In the genomic region with DNA sequence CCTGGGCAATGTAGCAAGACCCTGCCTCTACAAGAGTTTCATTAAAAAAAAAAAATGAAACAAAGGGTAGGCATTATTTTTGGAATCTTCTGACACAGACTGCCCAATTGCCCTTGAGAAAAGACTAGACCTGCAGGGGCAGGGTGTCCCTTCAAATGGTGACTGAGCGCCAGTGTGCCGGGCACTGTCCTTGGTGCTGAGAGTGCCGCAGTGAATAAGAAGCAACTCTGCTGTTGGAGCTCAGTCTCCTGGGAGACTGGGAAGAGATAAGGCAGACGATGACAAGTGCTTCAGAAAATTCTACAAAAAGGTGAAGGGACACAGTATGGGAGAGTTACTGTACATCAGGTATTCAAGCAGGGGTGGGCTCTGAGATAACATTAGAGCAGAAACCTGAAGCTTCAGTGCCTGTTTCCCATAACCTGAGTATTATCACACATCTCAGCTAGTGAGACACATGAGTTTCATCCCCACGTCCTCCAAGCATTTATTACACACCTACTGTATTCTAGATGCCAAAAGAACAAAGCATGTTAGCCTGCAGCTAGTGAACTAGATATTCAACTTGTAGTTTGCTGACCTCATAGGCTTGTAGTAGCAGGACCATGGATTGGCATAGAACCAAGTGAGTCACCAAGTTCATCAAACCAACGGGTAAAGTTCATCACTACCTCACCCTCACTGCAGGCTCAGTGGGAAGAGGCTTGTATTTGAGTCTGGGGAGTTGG, we compare ENCODE assay signal across 9 cellular contexts. TPM values are rescaled to one million over a fixed set of nuclear protein-coding genes. Genes with fewer than 3 reads are reported as not detected.
DNase-seq lines count a peak whose midpoint lies in the region; ATAC-seq and TF ChIP-seq lines count a peak whose summit lies in the region.
"Had no signal": no experiment of that assay in that cellular context is flagged by ENCODE, and none has a peak within 500 bp of the region (broad histone marks: within the 10 kb centered on the region; RNA-seq: fewer than 3 reads in every experiment).

No MANE protein-coding gene starts in this region.

- H3K4me1 ChIP-seq in PC-3 (ENCODE audit: insufficient read depth, low read length) = no peaks in the 10 kb centered on the region
- no peaks in the 10 kb centered on the region for H3K4me1 ChIP-seq in endodermal cell (ENCODE audit: control insufficient read depth, insufficient read depth, low read length)

- intact Hi-C loops in activated CD4-positive, alpha-beta T cell treated with anti-CD3 and anti-CD28 coated beads, Interleukin-2, amount 10 ng/mL, durations not matched to agents 24 days and 14 days (cut with micrococcal nuclease) = no loop called here
- intact Hi-C loops in PC-3 (cut with micrococcal nuclease) = no loop called here

- H3K4me3 Mint-ChIP-seq in activated CD4-positive, alpha-beta T cell treated with anti-CD3 and anti-CD28 coated beads, Interleukin-2, amount 10 ng/mL, durations not matched to agents 24 days and 14 days = no peak overlapping the region
- H3K4me3 Mint-ChIP-seq in endodermal cell = no peak overlapping the region
- H3K4me3 Mint-ChIP-seq: B cell had no signal

- 22 to 31% methylated on average over 5 to 6 of the region's 6 CpGs for WGBS in endodermal cell (ENCODE audit: insufficient coverage in 1 of 2, insufficient read length in 1 of 2), 2 experiments

- no peaks in the 10 kb centered on the region for H3K4me1 Mint-ChIP-seq in activated CD4-positive, alpha-beta T cell treated with anti-CD3 and anti-CD28 coated beads, Interleukin-2, amount 10 ng/mL, durations not matched to agents 24 days and 14 days
- no peaks in the 10 kb centered on the region for H3K4me1 Mint-ChIP-seq in endodermal cell
- H3K4me1 Mint-ChIP-seq: B cell had no signal

- H3K4me2 ChIP-seq in PC-3 (ENCODE audit: low read length) = no peak overlapping the region

- H3K36me3 Mint-ChIP-seq in activated CD4-positive, alpha-beta T cell treated with anti-CD3 and anti-CD28 coated beads, Interleukin-2, amount 10 ng/mL, durations not matched to agents 24 days and 14 days (ENCODE audit: low read depth) = no peaks in the 10 kb centered on the region
- H3K36me3 Mint-ChIP-seq in endodermal cell (ENCODE audit: low read depth) = no peaks in the 10 kb centered on the region

- H3K9me3 ChIP-seq in PC-3 (ENCODE audit: low read length) (no peaks in the 10 kb centered on the region), endodermal cell (ENCODE audit: control insufficient read depth, low read length) (no peaks in the 10 kb centered on the region)

- H3F3A ChIP-seq in PC-3 (ENCODE audit: low read length, unreplicated experiment) = no peaks in the 10 kb centered on the region

- H3K79me2 ChIP-seq in PC-3 (ENCODE audit: low read length) = no peaks in the 10 kb centered on the region

- POLR2A ChIA-PET in PC-3 (lab: Charles Lee; ENCODE audit: unreplicated experiment) = no interaction called here

- ATAC-seq in PC-3 = peak; percentile 67
- ATAC-seq in GM21526 (IDR thresholded peaks at IDR 0.05; ENCODE audit: low FRiP score, unreplicated experiment) = no peak

- CTCF ChIA-PET in PC-3 (lab: Charles Lee) = no interaction called here

- H3K4me3 ChIP-seq in PC-3 (ENCODE audit: low read length) (no peak overlapping the region), endodermal cell (ENCODE audit: low read length) (no peak overlapping the region)

- peak; percentile 75 for DNase-seq in activated CD4-positive, alpha-beta T cell treated with anti-CD3 and anti-CD28 coated beads, Interleukin-2, amount 10 ng/mL, durations not matched to agents 24 days and 14 days
- DNase-seq in activated CD4-positive, alpha-beta T cell treated with anti-CD3 and anti-CD28 coated beads for 4 hours = no peak
- DNase-seq in PC-3 = peak; percentile 62
- DNase-seq in endodermal cell = peak; percentile 94
- peak; percentile 86 for DNase-seq in renal cortical epithelial cell (ENCODE audit: low read depth)
- no peak for DNase-seq in activated CD8-positive, alpha-beta memory T cell treated with anti-CD3 and anti-CD28 coated beads, Interleukin-2, amount 50 U/mL, for 4 hours
- DNase-seq in NCI-H748 (lab: John Stamatoyannopoulos, UW; ENCODE audit: unreplicated experiment) = no peak

- H4K20me1 ChIP-seq in PC-3 (ENCODE audit: low read length) = no peaks in the 10 kb centered on the region

- no peaks in the 10 kb centered on the region for H3K27me3 ChIP-seq in PC-3 (ENCODE audit: low read length)
- peaks cover 15% of the 10 kb centered on the region for H3K27me3 ChIP-seq in endodermal cell (ENCODE audit: control insufficient read depth, insufficient read depth, low read length, poor library complexity, severe bottlenecking)

- H3K27me3 Mint-ChIP-seq in activated CD4-positive, alpha-beta T cell treated with anti-CD3 and anti-CD28 coated beads, Interleukin-2, amount 10 ng/mL, durations not matched to agents 24 days and 14 days = peaks cover 9% of the 10 kb centered on the region
- peaks cover 18% of the 10 kb centered on the region for H3K27me3 Mint-ChIP-seq in endodermal cell (ENCODE audit: insufficient read depth)

- no peak for TF ChIP-seq CTCF in PC-3 (conservative IDR thresholded peaks at IDR 0.05; ENCODE audit: low read depth, low read length)
- TF ChIP-seq CTCF in endodermal cell (conservative IDR thresholded peaks at IDR 0.05) = peak; percentile 41

- H3K36me3 ChIP-seq in PC-3 (ENCODE audit: low read depth, low read length) (no peaks in the 10 kb centered on the region), endodermal cell (ENCODE audit: control insufficient read depth, insufficient read depth, low read length) (no peaks in the 10 kb centered on the region)

- BruUV-seq in PC-3 (replicated peaks; lab: Mats Ljungman, UMichigan) = no TSS peak

- no peak overlapping the region for H3K27ac Mint-ChIP-seq in activated CD4-positive, alpha-beta T cell treated with anti-CD3 and anti-CD28 coated beads, Interleukin-2, amount 10 ng/mL, durations not matched to agents 24 days and 14 days
- H3K27ac Mint-ChIP-seq in endodermal cell = no peak overlapping the region
- H3K27ac Mint-ChIP-seq: B cell had no signal

- no peak overlapping the region for H3K27ac ChIP-seq in PC-3 (ENCODE audit: low read length)
- no peak overlapping the region for H3K27ac ChIP-seq in endodermal cell (ENCODE audit: low read depth, low read length)

- no peak overlapping the region for H3K9ac ChIP-seq in PC-3 (ENCODE audit: low read length)
- H3K9ac ChIP-seq in endodermal cell (ENCODE audit: extremely low read depth, low read length, poor library complexity, severe bottlenecking) = no peak overlapping the region

- H3K9me2 ChIP-seq in PC-3 (replicated peaks; ENCODE audit: low read length) = no peaks in the 10 kb centered on the region

- H3K9me3 Mint-ChIP-seq in activated CD4-positive, alpha-beta T cell treated with anti-CD3 and anti-CD28 coated beads, Interleukin-2, amount 10 ng/mL, durations not matched to agents 24 days and 14 days = no peaks in the 10 kb centered on the region
- H3K9me3 Mint-ChIP-seq in endodermal cell = no peaks in the 10 kb centered on the region

- H2AFZ ChIP-seq in PC-3 (ENCODE audit: low read length) = no peak overlapping the region

RNA-seq across cellular contexts. Expression of a gene that starts 18.4 kb away (rescaled TPM):
- 1,147 and 1,194 TPM in 2 replicates for total RNA-seq in activated CD4-positive, alpha-beta T cell treated with anti-CD3 and anti-CD28 coated beads, Interleukin-2, amount 10 ng/mL, durations not matched to agents 24 days and 14 days
- total RNA-seq in PC-3 (2014; rRNA removed) (1,031 and 1,441 TPM in 2 replicates), endodermal cell (1,000 to 10,000 TPM; 1,338 to 1,473 TPM), renal cortical epithelial cell (806 and 852 TPM in 2 replicates)
- 1,683 TPM for polyA plus RNA-seq in endodermal cell (2013, experiment 1 of 2)
- 1,573 TPM for polyA plus RNA-seq in endodermal cell (2013, experiment 2 of 2)

Comparison
In these comparisons a context has a peak if more than half of its experiments do, and no peak if none do; other contexts are left out.
1. DNase-seq: peak in activated CD4-positive, alpha-beta T cell treated with anti-CD3 and anti-CD28 coated beads, Interleukin-2, amount 10 ng/mL, durations not matched to agents 24 days and 14 days (single experiment), PC-3 (single experiment), endodermal cell (single experiment) and renal cortical epithelial cell (single experiment); none in activated CD4-positive, alpha-beta T cell treated with anti-CD3 and anti-CD28 coated beads for 4 hours (0 of 2), activated CD8-positive, alpha-beta memory T cell treated with anti-CD3 and anti-CD28 coated beads, Interleukin-2, amount 50 U/mL, for 4 hours (single experiment) and NCI-H748 (single experiment).